8 cellular contexts compared by ENCODE assay signal in the genomic region with DNA sequence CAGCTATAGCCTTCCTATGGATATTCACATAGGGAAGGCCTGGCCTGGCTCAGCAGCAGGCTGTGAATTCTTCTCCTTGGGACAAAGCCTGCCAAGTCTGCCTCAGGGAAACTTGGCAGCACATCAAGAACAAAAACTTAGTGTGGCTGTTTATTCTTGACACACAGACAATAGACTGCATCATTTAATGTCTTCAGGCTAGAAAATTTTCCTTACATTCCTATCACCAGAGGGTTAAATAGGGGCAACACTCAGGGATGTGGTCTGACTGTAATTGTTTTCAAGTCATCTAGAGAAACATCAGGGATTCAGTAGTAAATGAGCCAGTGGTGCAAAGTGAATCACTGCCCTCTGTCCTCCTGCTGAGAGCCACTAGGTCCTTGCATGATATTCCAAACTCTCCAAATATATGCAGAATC.
DNase-seq lines count a peak whose midpoint lies in the region; ATAC-seq and TF ChIP-seq lines count a peak whose summit lies in the region.

No MANE protein-coding gene starts in this region.

- H3K79me2 ChIP-seq in mammary epithelial cell (ENCODE audit: insufficient read depth, low read length), result peaks cover 32% of the 10 kb centered on the region

- H3K4me1 ChIP-seq in mammary epithelial cell (ENCODE audit: insufficient read depth, low read length), result peaks cover 60% of the 10 kb centered on the region
- H3K4me1 ChIP-seq in tibial artery, result peaks cover 0 to 54% (median 25%) of the 10 kb centered on the region in 4 donors
- H3K4me1 ChIP-seq in right lobe of liver, result no peaks in the 10 kb centered on the region

- H3K27me3 ChIP-seq in mammary epithelial cell (ENCODE audit: insufficient read depth, low read length) (no peaks in the 10 kb centered on the region), tibial artery (no peaks in the 10 kb centered on the region), right lobe of liver (no peaks in the 10 kb centered on the region)

- no peaks in the 10 kb centered on the region for H4K20me1 ChIP-seq in mammary epithelial cell (ENCODE audit: insufficient read depth, low read length)

- in situ Hi-C loops in mammary epithelial cell (cut with MboI; ENCODE audit: low sequenced_read_pairs in 2 of 2), result no loop called here

- dilution Hi-C loops in mammary epithelial cell (cut with HindIII; ENCODE audit: low sequenced_read_pairs), result no loop called here

- CTCF ChIA-PET in mammary epithelial cell (lab: Charles Lee; ENCODE audit: low non-redundant PET), result no interaction called here

- intact Hi-C loops in mammary epithelial cell (cut with micrococcal nuclease) (loop anchor here (5.0 kb wide), 1 partner anchor 84 kb away; no protein-coding TSS in a partner anchor), tibial artery (cut with DNase I; ENCODE audit: low total_unique reads) (no loop called here), right lobe of liver (cut with DNase I) (no loop called here)

- DNase-seq in HPDE6-E6E7 (ENCODE audit: extremely low spot score) (peak; percentile 9), mammary epithelial cell (peak; percentile 70), left kidney (ENCODE audit: low read depth, low spot score) (peak; percentile 18), tibial artery (peak in 1 of 2 donors; percentile 50), right lobe of liver (no peak)

- TF ChIP-seq CTCF in mammary epithelial cell (conservative IDR thresholded peaks at IDR 0.05 in 1 of 2, IDR thresholded peaks at IDR 0.05 in 1 of 2; ENCODE audit: extremely low read depth in 1 of 2, insufficient read depth in 1 of 2, low read depth in 1 of 2, low read length in 2 of 2) (no peak), tibial artery (IDR thresholded peaks at IDR 0.05) (no peak), right lobe of liver (IDR thresholded peaks at IDR 0.05) (no peak)

- peaks cover 11% of the 10 kb centered on the region for H3K36me3 ChIP-seq in mammary epithelial cell (ENCODE audit: insufficient read depth, low read length)
- H3K36me3 ChIP-seq in tibial artery, result no peaks in the 10 kb centered on the region
- H3K36me3 ChIP-seq in right lobe of liver, result no peaks in the 10 kb centered on the region

- ATAC-seq in HG03135 (IDR thresholded peaks at IDR 0.05; ENCODE audit: unreplicated experiment) (no peak), right lobe of liver (no peak), GM19452 (IDR thresholded peaks at IDR 0.05; ENCODE audit: unreplicated experiment) (no peak), HG03280 (IDR thresholded peaks at IDR 0.05; ENCODE audit: unreplicated experiment) (no peak)

- no peak for TF ChIP-seq POLR2A in right lobe of liver (IDR thresholded peaks at IDR 0.05)

- no peak overlapping the region for H3K4me3 ChIP-seq in mammary epithelial cell (replicated peaks in 1 of 3; ENCODE audit: insufficient read depth in 1 of 3, low read depth in 2 of 3, low read length in 3 of 3)
- H3K4me3 ChIP-seq in tibial artery, result no peak overlapping the region
- no peak overlapping the region for H3K4me3 ChIP-seq in right lobe of liver

- H2AFZ ChIP-seq in mammary epithelial cell (ENCODE audit: low read depth, low read length), result no peak overlapping the region

- peak overlapping the region; percentile 12 for H3K27ac ChIP-seq in mammary epithelial cell (ENCODE audit: insufficient read depth, low read depth, low read length)
- H3K27ac ChIP-seq in tibial artery, result peak overlapping the region; percentile 53 to 77
- H3K27ac ChIP-seq in right lobe of liver, result no peak overlapping the region

- no TSS peak for BruUV-seq in mammary epithelial cell (replicated peaks; lab: Mats Ljungman, UMichigan)

- H3K9ac ChIP-seq in mammary epithelial cell (ENCODE audit: insufficient read depth, low read length), result no peak overlapping the region

- no peak overlapping the region for H3K4me2 ChIP-seq in mammary epithelial cell (ENCODE audit: insufficient read depth, low read depth, low read length)

- H3K9me3 ChIP-seq in mammary epithelial cell (replicated peaks; ENCODE audit: insufficient read depth, low read length), result no peaks in the 10 kb centered on the region
- no peaks in the 10 kb centered on the region for H3K9me3 ChIP-seq in tibial artery
- H3K9me3 ChIP-seq in right lobe of liver, result no peaks in the 10 kb centered on the region

Comparison
In these comparisons a context has a peak if more than half of its experiments do, and no peak if none do; other contexts are left out.
1. DNase-seq: peak in HPDE6-E6E7 (single experiment), mammary epithelial cell (single experiment) and left kidney (single experiment); none in right lobe of liver (0 of 3).
2. H3K27ac ChIP-seq: peak in mammary epithelial cell (single experiment) and tibial artery (2 of 2); none in right lobe of liver (0 of 3).